In genomic region chr3:33144433-33144832, GRCh38 we compare ENCODE assay signal across 9 cellular contexts. TPM values are rescaled to one million over a fixed set of nuclear protein-coding genes. Genes with fewer than 3 reads are reported as not detected.
A peak's percentile ranks its signal among the peaks of the same experiment; 100 is the strongest.
DNase-seq lines count a peak whose midpoint lies in the region; ATAC-seq, FAIRE-seq and TF ChIP-seq lines count a peak whose summit lies in the region.
"Had no signal": no experiment of that assay in that cellular context is flagged by ENCODE, and none has a peak within 500 bp of the region (broad histone marks: within the 10 kb centered on the region; RNA-seq: fewer than 3 reads in every experiment).

No MANE protein-coding gene starts in this region.

- POLR2A ChIA-PET in HepG2 (lab: Yijun Ruan, JAX): no interaction called here

- DNase-seq in HepG2 (ENCODE audit: low spot score) (peak; percentile 10), right lobe of liver (no peak), foreskin keratinocyte (no peak), MV-4-11 (lab: John Stamatoyannopoulos, UW) (no peak), SK-N-DZ (ENCODE audit: low spot score) (no peak)
- DNase-seq: SW 1271 had no signal

- FAIRE-seq in HepG2 (lab: Jason Lieb, UNC): no peak

- no TSS peak for BruUV-seq in HepG2 (replicated peaks; lab: Mats Ljungman, UMichigan)

- ATAC-seq in HepG2 (peak; percentile 73), right lobe of liver (no peak), foreskin keratinocyte (no peak), GM21576 (IDR thresholded peaks at IDR 0.05; ENCODE audit: unreplicated experiment) (no peak), GM21367 (IDR thresholded peaks at IDR 0.05; ENCODE audit: unreplicated experiment) (no peak)

- H3K27ac ChIP-seq in HepG2 (ENCODE audit: extremely low read length, insufficient read depth, low read length): no peak overlapping the region
- H3K27ac ChIP-seq in right lobe of liver: no peak overlapping the region
- no peak overlapping the region for H3K27ac ChIP-seq in VCaP
- H3K27ac ChIP-seq in foreskin keratinocyte: no peak overlapping the region

- intact Hi-C loops in HepG2 (cut with micrococcal nuclease; ENCODE audit: unreplicated experiment): no loop called here
- intact Hi-C loops in right lobe of liver (cut with DNase I): loop anchor here in 1 of 2 donors (10.0 kb wide), 1 partner anchor 230 kb away; no protein-coding TSS in a partner anchor

- no peak overlapping the region for H3K9ac ChIP-seq in HepG2 (ENCODE audit: insufficient read depth, low read depth, low read length)

- no peak for TF ChIP-seq RAD21 in HepG2 (CRISPR knock-in tag; IDR thresholded peaks at IDR 0.05)

- in situ Hi-C loops in HepG2 (cut with HindIII; ENCODE audit: extremely low pct_ligation_motif_present, low pct_unique_long_range_greater_than_20kb): no loop called here

- H3K4me2 ChIP-seq in HepG2 (ENCODE audit: low read depth, low read length): no peak overlapping the region

- no CpG with 5 or more reads among the region's 1 CpG for WGBS in HepG2 (ENCODE audit: low lambda C conversion rate)
- 40% methylated on average over 1 of the region's 1 CpG for whole genome bisulfite sequencing in right lobe of liver (ENCODE audit: insufficient coverage, low coverage, low lambda C conversion rate, missing lambda C conversion rate)

- H3K4me3 ChIP-seq in HepG2 (replicated peaks in 1 of 3; ENCODE audit: insufficient read depth in 1 of 3, low read depth in 2 of 3, low read length in 3 of 3) (no peak overlapping the region), right lobe of liver (no peak overlapping the region)

- no peak for TF ChIP-seq EP300 in HepG2 (IDR thresholded peaks at IDR 0.05; ENCODE audit: low read depth in 2 of 2, low read length in 2 of 2)
- TF ChIP-seq EP300 in HepG2 (CRISPR knock-in tag; IDR thresholded peaks at IDR 0.05; ENCODE audit: borderline replicate concordance): no peak

- no peak overlapping the region for H2AFZ ChIP-seq in HepG2 (ENCODE audit: low read length)

- TF ChIP-seq POLR2A in HepG2 (IDR thresholded peaks at IDR 0.05; ENCODE audit: insufficient read depth in 1 of 2, low read depth in 2 of 2, low read length in 2 of 2) (no peak), right lobe of liver (IDR thresholded peaks at IDR 0.05) (no peak)

- CTCF ChIA-PET in HepG2 (lab: Yijun Ruan, JAX; ENCODE audit: low intra/inter-chr PET ratio, low total read pairs): no interaction called here

- H4K20me1 ChIP-seq in HepG2 (ENCODE audit: insufficient read depth, low read length): no peaks in the 10 kb centered on the region

- H3K27me3 ChIP-seq in HepG2 (ENCODE audit: control insufficient read depth in 1 of 2, insufficient read depth in 2 of 2, low read length in 2 of 2) (no peaks in the 10 kb centered on the region), right lobe of liver (no peaks in the 10 kb centered on the region), foreskin keratinocyte (no peaks in the 10 kb centered on the region)

- peak; percentile 55 for TF ChIP-seq CTCF in HepG2 (CRISPR knock-in tag; IDR thresholded peaks at IDR 0.05)
- TF ChIP-seq CTCF in right lobe of liver (IDR thresholded peaks at IDR 0.05): peak in 2 of 4 donors; percentile 17 to 26
- peak; percentile 27; the same call in 1 of the 2 replicates for TF ChIP-seq CTCF in VCaP (conservative IDR thresholded peaks at IDR 0.05)
- peak; percentile 49 for TF ChIP-seq CTCF in foreskin keratinocyte (conservative IDR thresholded peaks at IDR 0.05)

- no peaks in the 10 kb centered on the region for H3K9me3 ChIP-seq in HepG2 (ENCODE audit: low read length)
- no peaks in the 10 kb centered on the region for H3K9me3 ChIP-seq in right lobe of liver

- H3K79me2 ChIP-seq in HepG2 (ENCODE audit: insufficient read depth, low read length): no peaks in the 10 kb centered on the region

- H3K36me3 ChIP-seq in HepG2 (replicated peaks in 1 of 2; ENCODE audit: control insufficient read depth in 1 of 2, insufficient read depth in 2 of 2, low read length in 2 of 2) (peaks cover 3 to 11% of the 10 kb centered on the region in 2 experiments; a peak in 3 of 5 replicates), right lobe of liver (peaks cover 0 to 9% (median 2%) of the 10 kb centered on the region in 4 donors)

- no peaks in the 10 kb centered on the region for H3K4me1 ChIP-seq in HepG2 (ENCODE audit: insufficient read depth, low read length)
- H3K4me1 ChIP-seq in right lobe of liver: peaks cover 0 to 11% (median 0%) of the 10 kb centered on the region in 4 donors
- no peaks in the 10 kb centered on the region for H3K4me1 ChIP-seq in foreskin keratinocyte

RNA-seq across cellular contexts. Expression of gene CRTAP, which starts 30.6 kb away (rescaled TPM):
- total RNA-seq in HepG2 (2016; rRNA removed; fragmentation: Illumina TruSeq; extraction: Trizol) (46.1 and 54.2 TPM in 2 replicates), right lobe of liver (10 to 100 TPM; 33.1 to 54.9 (median 46.8) TPM), foreskin keratinocyte (122 and 139 TPM in 2 replicates)
- 26.6 and 28.3 TPM in 2 replicates for total RNA-seq in HepG2 (2016; cell fraction: cytosol; rRNA removed; fragmentation: Illumina TruSeq; extraction: Trizol; ENCODE audit: low read depth)
- 34.2 and 54.9 TPM in 2 replicates for total RNA-seq in HepG2 (2016; cell fraction: insoluble cytoplasmic fraction; rRNA removed; fragmentation: Illumina TruSeq; extraction: Trizol)
- total RNA-seq in HepG2 (2016; cell fraction: membrane; rRNA removed; fragmentation: Illumina TruSeq; extraction: Trizol): 85.6 and 91.0 TPM in 2 replicates
- 39.9 and 50.8 TPM in 2 replicates for total RNA-seq in HepG2 (2016; cell fraction: nucleus; rRNA removed; fragmentation: Illumina TruSeq; extraction: Trizol)
- polyA plus RNA-seq in HepG2 (2011; rRNA removed) (86.2 and 119 TPM in 2 replicates), foreskin keratinocyte (116 and 138 TPM in 2 replicates)
- 84.4 and 95.4 TPM in 2 replicates for polyA plus RNA-seq in HepG2 (2011; cell fraction: cytosol; rRNA removed)
- 22.0 and 27.3 TPM in 2 replicates for polyA plus RNA-seq in HepG2 (2011; cell fraction: nucleus; rRNA removed)
- polyA plus RNA-seq in HepG2 (2012): 67.7 and 77.4 TPM in 2 replicates
- 56.8 and 61.8 TPM in 2 replicates for polyA plus RNA-seq in HepG2 (2016; cell fraction: cytosol; fragmentation: Illumina TruSeq; extraction: Trizol; ENCODE audit: low read depth)
- 67.1 and 72.0 TPM in 2 replicates for polyA plus RNA-seq in HepG2 (2016; cell fraction: insoluble cytoplasmic fraction; fragmentation: Illumina TruSeq; extraction: Trizol; ENCODE audit: low read depth)
- polyA plus RNA-seq in HepG2 (2016; cell fraction: membrane; fragmentation: Illumina TruSeq; extraction: Trizol; ENCODE audit: low read depth): 112 and 133 TPM in 2 replicates
- 93.0 and 101 TPM in 2 replicates for polyA plus RNA-seq in HepG2 (2016; cell fraction: nucleus; fragmentation: Illumina TruSeq; extraction: Trizol; ENCODE audit: insufficient read depth, low read depth)
- polyA minus RNA-seq in HepG2 (2011; rRNA and poly(A)+ RNA removed; ENCODE audit: low replicate concordance): 51.0 and 179 TPM in 2 replicates
- polyA minus RNA-seq in HepG2 (2011; cell fraction: cytosol; rRNA and poly(A)+ RNA removed): 49.0 and 49.8 TPM in 2 replicates
- polyA minus RNA-seq in HepG2 (2011; cell fraction: nucleus; rRNA and poly(A)+ RNA removed): 10.0 and 11.6 TPM in 2 replicates
- polyA plus RNA-seq in SK-N-DZ (2014; cell fraction: cytosol; rRNA removed): 159 and 167 TPM in 2 replicates
- 53.6 and 60.6 TPM in 2 replicates for polyA plus RNA-seq in SK-N-DZ (2014; cell fraction: nucleus; rRNA removed)

RNA-seq across cellular contexts. Expression of gene GLB1, which starts 47.5 kb away (rescaled TPM):
- total RNA-seq in HepG2 (2016; rRNA removed; fragmentation: Illumina TruSeq; extraction: Trizol): 33.0 and 67.1 TPM in 2 replicates
- 7.8 and 8.7 TPM in 2 replicates for total RNA-seq in HepG2 (2016; cell fraction: cytosol; rRNA removed; fragmentation: Illumina TruSeq; extraction: Trizol; ENCODE audit: low read depth)
- total RNA-seq in HepG2 (2016; cell fraction: insoluble cytoplasmic fraction; rRNA removed; fragmentation: Illumina TruSeq; extraction: Trizol): 35.9 and 65.9 TPM in 2 replicates
- 12.8 and 15.8 TPM in 2 replicates for total RNA-seq in HepG2 (2016; cell fraction: membrane; rRNA removed; fragmentation: Illumina TruSeq; extraction: Trizol)
- 56.9 and 66.9 TPM in 2 replicates for total RNA-seq in HepG2 (2016; cell fraction: nucleus; rRNA removed; fragmentation: Illumina TruSeq; extraction: Trizol)
- 113 and 128 TPM in 2 replicates for polyA plus RNA-seq in HepG2 (2011; rRNA removed)
- polyA plus RNA-seq in HepG2 (2011; cell fraction: cytosol; rRNA removed): 84.8 and 112 TPM in 2 replicates
- polyA plus RNA-seq in HepG2 (2011; cell fraction: nucleus; rRNA removed): 44.6 and 56.4 TPM in 2 replicates
- 68.1 and 93.6 TPM in 2 replicates for polyA plus RNA-seq in HepG2 (2012)
- 5.5 and 5.9 TPM in 2 replicates for polyA plus RNA-seq in HepG2 (2016; cell fraction: cytosol; fragmentation: Illumina TruSeq; extraction: Trizol; ENCODE audit: low read depth)
- polyA plus RNA-seq in HepG2 (2016; cell fraction: insoluble cytoplasmic fraction; fragmentation: Illumina TruSeq; extraction: Trizol; ENCODE audit: low read depth): 29.1 and 32.5 TPM in 2 replicates
- polyA plus RNA-seq in HepG2 (2016; cell fraction: membrane; fragmentation: Illumina TruSeq; extraction: Trizol; ENCODE audit: low read depth): 10.1 and 10.8 TPM in 2 replicates
- polyA plus RNA-seq in HepG2 (2016; cell fraction: nucleus; fragmentation: Illumina TruSeq; extraction: Trizol; ENCODE audit: insufficient read depth, low read depth): 67.7 and 72.3 TPM in 2 replicates
- polyA minus RNA-seq in HepG2 (2011; rRNA and poly(A)+ RNA removed; ENCODE audit: low replicate concordance): 68.3 and 118 TPM in 2 replicates
- 52.8 and 100 TPM in 2 replicates for polyA minus RNA-seq in HepG2 (2011; cell fraction: cytosol; rRNA and poly(A)+ RNA removed)
- 33.3 and 50.8 TPM in 2 replicates for polyA minus RNA-seq in HepG2 (2011; cell fraction: nucleus; rRNA and poly(A)+ RNA removed)
- total RNA-seq in right lobe of liver: 10 to 100 TPM; 42.7 to 52.7 (median 49.4) TPM
- 49.8 and 51.2 TPM in 2 replicates for total RNA-seq in foreskin keratinocyte
- polyA plus RNA-seq in foreskin keratinocyte: 40.5 and 43.5 TPM in 2 replicates
- 73.6 and 78.8 TPM in 2 replicates for polyA plus RNA-seq in SK-N-DZ (2014; cell fraction: cytosol; rRNA removed)
- 32.1 and 37.3 TPM in 2 replicates for polyA plus RNA-seq in SK-N-DZ (2014; cell fraction: nucleus; rRNA removed)

RNA-seq across cellular contexts. Expression of gene TMPPE, which starts 47.5 kb away (rescaled TPM):
- 4.4 and 5.7 TPM in 2 replicates for total RNA-seq in HepG2 (2016; rRNA removed; fragmentation: Illumina TruSeq; extraction: Trizol)
- total RNA-seq in HepG2 (2016; cell fraction: cytosol; rRNA removed; fragmentation: Illumina TruSeq; extraction: Trizol; ENCODE audit: low read depth): 0.26 and 0.40 TPM in 2 replicates
- 4.5 and 5.9 TPM in 2 replicates for total RNA-seq in HepG2 (2016; cell fraction: insoluble cytoplasmic fraction; rRNA removed; fragmentation: Illumina TruSeq; extraction: Trizol)
- total RNA-seq in HepG2 (2016; cell fraction: membrane; rRNA removed; fragmentation: Illumina TruSeq; extraction: Trizol): 1.4 and 1.6 TPM in 2 replicates
- total RNA-seq in HepG2 (2016; cell fraction: nucleus; rRNA removed; fragmentation: Illumina TruSeq; extraction: Trizol): 11.1 and 12.5 TPM in 2 replicates
- 1.8 and 1.9 TPM in 2 replicates for polyA plus RNA-seq in HepG2 (2011; rRNA removed)
- 1.6 and 1.8 TPM in 2 replicates for polyA plus RNA-seq in HepG2 (2011; cell fraction: cytosol; rRNA removed)
- polyA plus RNA-seq in HepG2 (2011; cell fraction: nucleus; rRNA removed): 5.0 and 5.7 TPM in 2 replicates
- 0.65 and 0.80 TPM in 2 replicates for polyA plus RNA-seq in HepG2 (2012)
- 0.08 and 0.10 TPM in 2 replicates for polyA plus RNA-seq in HepG2 (2016; cell fraction: cytosol; fragmentation: Illumina TruSeq; extraction: Trizol; ENCODE audit: low read depth)
- polyA plus RNA-seq in HepG2 (2016; cell fraction: insoluble cytoplasmic fraction; fragmentation: Illumina TruSeq; extraction: Trizol; ENCODE audit: low read depth): 0.82 and 0.84 TPM in 2 replicates
- 0.21 and 0.29 TPM in 2 replicates for polyA plus RNA-seq in HepG2 (2016; cell fraction: membrane; fragmentation: Illumina TruSeq; extraction: Trizol; ENCODE audit: low read depth)
- 1.8 and 2.0 TPM in 2 replicates for polyA plus RNA-seq in HepG2 (2016; cell fraction: nucleus; fragmentation: Illumina TruSeq; extraction: Trizol; ENCODE audit: insufficient read depth, low read depth)
- 22.3 and 28.3 TPM in 2 replicates for polyA minus RNA-seq in HepG2 (2011; rRNA and poly(A)+ RNA removed; ENCODE audit: low replicate concordance)
- 6.1 and 6.3 TPM in 2 replicates for polyA minus RNA-seq in HepG2 (2011; cell fraction: cytosol; rRNA and poly(A)+ RNA removed)
- 14.9 and 19.1 TPM in 2 replicates for polyA minus RNA-seq in HepG2 (2011; cell fraction: nucleus; rRNA and poly(A)+ RNA removed)
- 1 to 10 TPM; 2.8 to 3.8 (median 3.4) TPM for total RNA-seq in right lobe of liver
- 5.5 and 6.0 TPM in 2 replicates for total RNA-seq in foreskin keratinocyte
- polyA plus RNA-seq in foreskin keratinocyte: 0.30 and 0.31 TPM in 2 replicates
- 0.29 and 1.5 TPM in 2 replicates for polyA plus RNA-seq in SK-N-DZ (2014; cell fraction: cytosol; rRNA removed)
- polyA plus RNA-seq in SK-N-DZ (2014; cell fraction: nucleus; rRNA removed): 0.50 and 1.2 TPM in 2 replicates
